ENCODE assay signal across 10 cellular contexts in genomic region chr3:195450731-195451229, GRCh38. TPM values are rescaled to one million over a fixed set of nuclear protein-coding genes. Genes with fewer than 3 reads are reported as not detected.
A peak's percentile ranks its signal among the peaks of the same experiment; 100 is the strongest.
DNase-seq lines count a peak whose midpoint lies in the region; ATAC-seq, FAIRE-seq and TF ChIP-seq lines count a peak whose summit lies in the region.
"Had no signal": no experiment of that assay in that cellular context is flagged by ENCODE, and none has a peak within 500 bp of the region (broad histone marks: within the 10 kb centered on the region; RNA-seq: fewer than 3 reads in every experiment).

No MANE protein-coding gene starts in this region.

- no peaks in the 10 kb centered on the region for H4K20me1 ChIP-seq in HepG2 (ENCODE audit: insufficient read depth, low read length)

- no peak overlapping the region for H3K27ac ChIP-seq in HepG2 (ENCODE audit: extremely low read length, insufficient read depth, low read length)
- H3K27ac ChIP-seq in upper lobe of right lung, result peak overlapping the region; percentile 71

- TF ChIP-seq CTCF in HepG2 (CRISPR knock-in tag; IDR thresholded peaks at IDR 0.05) (no peak), upper lobe of right lung (IDR thresholded peaks at IDR 0.05) (no peak)

- H3K4me2 ChIP-seq in HepG2 (ENCODE audit: low read depth, low read length), result no peak overlapping the region

- no peak for TF ChIP-seq EP300 in HepG2 (IDR thresholded peaks at IDR 0.05; ENCODE audit: low read depth in 2 of 2, low read length in 2 of 2)
- no peak for TF ChIP-seq EP300 in HepG2 (CRISPR knock-in tag; IDR thresholded peaks at IDR 0.05; ENCODE audit: borderline replicate concordance)

- no peaks in the 10 kb centered on the region for H3K79me2 ChIP-seq in HepG2 (ENCODE audit: insufficient read depth, low read length)

- no peaks in the 10 kb centered on the region for H3K27me3 ChIP-seq in adipocyte (replicated peaks; ENCODE audit: control insufficient read depth, insufficient read depth, low read length)
- H3K27me3 ChIP-seq in HepG2 (ENCODE audit: control insufficient read depth in 1 of 2, insufficient read depth in 2 of 2, low read length in 2 of 2), result no peaks in the 10 kb centered on the region; a peak in 1 of 5 replicates
- no peaks in the 10 kb centered on the region for H3K27me3 ChIP-seq in upper lobe of right lung

- intact Hi-C loops in HepG2 (cut with micrococcal nuclease; ENCODE audit: unreplicated experiment) (no loop called here), upper lobe of right lung (cut with DNase I) (no loop called here)

- H3K4me3 ChIP-seq in adipocyte (ENCODE audit: low read length) (peak overlapping the region; percentile 55), HepG2 (replicated peaks in 1 of 3; ENCODE audit: insufficient read depth in 1 of 3, low read depth in 2 of 3, low read length in 3 of 3) (no peak overlapping the region), upper lobe of right lung (no peak overlapping the region)

- peak overlapping the region; percentile 67 for H3K9ac ChIP-seq in adipocyte (ENCODE audit: low read length)
- no peak overlapping the region for H3K9ac ChIP-seq in HepG2 (ENCODE audit: insufficient read depth, low read depth, low read length)

- H3K4me1 ChIP-seq in adipocyte (ENCODE audit: control insufficient read depth, insufficient read depth, low read length) (peaks cover 15% of the 10 kb centered on the region), HepG2 (ENCODE audit: insufficient read depth, low read length) (peaks cover 30% of the 10 kb centered on the region), upper lobe of right lung (peaks cover 12% of the 10 kb centered on the region)

- in situ Hi-C loops in HepG2 (cut with HindIII; ENCODE audit: extremely low pct_ligation_motif_present, low pct_unique_long_range_greater_than_20kb), result no loop called here

- FAIRE-seq in HepG2 (lab: Jason Lieb, UNC), result no peak

- TF ChIP-seq POLR2A in HepG2 (IDR thresholded peaks at IDR 0.05; ENCODE audit: insufficient read depth in 1 of 2, low read depth in 2 of 2, low read length in 2 of 2), result no peak

- ATAC-seq in HepG2 (peak; percentile 35; the same call in 1 of the 3 replicates), upper lobe of right lung (peak; percentile 87), HG03139 (IDR thresholded peaks at IDR 0.05; ENCODE audit: unreplicated experiment) (no peak)

- CTCF ChIA-PET in HepG2 (lab: Yijun Ruan, JAX; ENCODE audit: low intra/inter-chr PET ratio, low total read pairs), result no interaction called here

- H3K36me3 ChIP-seq in adipocyte (ENCODE audit: control insufficient read depth, insufficient read depth, low read length, severe bottlenecking) (no peaks in the 10 kb centered on the region), HepG2 (replicated peaks in 1 of 2; ENCODE audit: control insufficient read depth in 1 of 2, insufficient read depth in 2 of 2, low read length in 2 of 2) (no peaks in the 10 kb centered on the region), upper lobe of right lung (no peaks in the 10 kb centered on the region)

- POLR2A ChIA-PET in HepG2 (lab: Yijun Ruan, JAX), result interaction anchor here (1.2 kb wide), 1 partner anchor 8 kb away, joined by 3 read pairs; the partner anchor contains the start of gene ACAP2

- DNase-seq in SIG-M5 treated with dmso at 0.1 percent for 504 hours (lab: John Stamatoyannopoulos, UW; ENCODE audit: unreplicated experiment), result peak; percentile 78
- no peak for DNase-seq in SIG-M5 (lab: John Stamatoyannopoulos, UW)
- DNase-seq in adipocyte (ENCODE audit: low read depth), result peak; percentile 93
- DNase-seq in HepG2 (ENCODE audit: low spot score), result no peak
- DNase-seq in upper lobe of right lung, result peak; percentile 64
- DNase-seq in activated CD4-positive, alpha-beta T cell treated with anti-CD3 and anti-CD28 coated beads for 4 hours, result no peak
- DNase-seq in iPS-NIHi7 (ENCODE audit: extremely low spot score), result no peak
- DNase-seq: ACHN; activated CD8-positive, alpha-beta memory T cell treated with anti-CD3 and anti-CD28 coated beads, Interleukin-2, amount 50 U/mL, for 48 hours had no signal

- 37% methylated on average over 5 of the region's 5 CpGs for WGBS in HepG2 (ENCODE audit: low lambda C conversion rate)

- H3K9me3 ChIP-seq in adipocyte (ENCODE audit: control insufficient read depth, low read length) (no peaks in the 10 kb centered on the region), HepG2 (ENCODE audit: low read length) (no peaks in the 10 kb centered on the region), upper lobe of right lung (no peaks in the 10 kb centered on the region)

- no TSS peak for BruUV-seq in HepG2 (replicated peaks; lab: Mats Ljungman, UMichigan)

- no peak overlapping the region for H2AFZ ChIP-seq in HepG2 (ENCODE audit: low read length)

- no peak for TF ChIP-seq RAD21 in HepG2 (CRISPR knock-in tag; IDR thresholded peaks at IDR 0.05)

TF ChIP-seq in HepG2, 621 proteins besides CTCF, POLR2A, EP300 and RAD21:
- TF ChIP-seq SAP130 (CRISPR knock-in tag; IDR thresholded peaks at IDR 0.05; ENCODE audit: low read depth) (no peak), RFX1 (IDR thresholded peaks at IDR 0.05) (no peak), ZNF513 (CRISPR knock-in tag; conservative IDR thresholded peaks at IDR 0.05) (no peak), NR2F6 (IDR thresholded peaks at IDR 0.05) (0 out of 2 replicates have a peak, but pooled peaks have one; percentile 14), NR2F6 (CRISPR knock-in tag; IDR thresholded peaks at IDR 0.05) (no peak), TRIM24 (CRISPR knock-in tag; IDR thresholded peaks at IDR 0.05) (no peak), TOE1 (CRISPR knock-in tag; IDR thresholded peaks at IDR 0.05) (no peak), GLI4 (CRISPR knock-in tag; IDR thresholded peaks at IDR 0.05; ENCODE audit: borderline replicate concordance) (no peak)

RNA-seq across cellular contexts. Expression of gene ACAP2, which starts 8.0 kb away (rescaled TPM):
- total RNA-seq in HepG2 (2016; rRNA removed; fragmentation: Illumina TruSeq; extraction: Trizol) (23.9 and 32.2 TPM in 2 replicates), upper lobe of right lung (60.3 TPM)
- 16.0 and 18.9 TPM in 2 replicates for total RNA-seq in HepG2 (2016; cell fraction: cytosol; rRNA removed; fragmentation: Illumina TruSeq; extraction: Trizol; ENCODE audit: low read depth)
- 24.6 and 30.4 TPM in 2 replicates for total RNA-seq in HepG2 (2016; cell fraction: insoluble cytoplasmic fraction; rRNA removed; fragmentation: Illumina TruSeq; extraction: Trizol)
- total RNA-seq in HepG2 (2016; cell fraction: membrane; rRNA removed; fragmentation: Illumina TruSeq; extraction: Trizol), result 7.9 and 10.4 TPM in 2 replicates
- total RNA-seq in HepG2 (2016; cell fraction: nucleus; rRNA removed; fragmentation: Illumina TruSeq; extraction: Trizol), result 35.3 and 35.5 TPM in 2 replicates
- polyA plus RNA-seq in HepG2 (2011; rRNA removed), result 5.6 and 7.3 TPM in 2 replicates
- 3.0 and 3.9 TPM in 2 replicates for polyA plus RNA-seq in HepG2 (2011; cell fraction: cytosol; rRNA removed)
- 6.2 and 7.2 TPM in 2 replicates for polyA plus RNA-seq in HepG2 (2011; cell fraction: nucleus; rRNA removed)
- polyA plus RNA-seq in HepG2 (2012), result 5.6 and 7.2 TPM in 2 replicates
- 0.24 and 0.77 TPM in 2 replicates for polyA plus RNA-seq in HepG2 (2016; cell fraction: cytosol; fragmentation: Illumina TruSeq; extraction: Trizol; ENCODE audit: low read depth)
- 11.5 and 12.3 TPM in 2 replicates for polyA plus RNA-seq in HepG2 (2016; cell fraction: insoluble cytoplasmic fraction; fragmentation: Illumina TruSeq; extraction: Trizol; ENCODE audit: low read depth)
- polyA plus RNA-seq in HepG2 (2016; cell fraction: membrane; fragmentation: Illumina TruSeq; extraction: Trizol; ENCODE audit: low read depth), result 1.3 and 1.7 TPM in 2 replicates
- 15.1 and 15.8 TPM in 2 replicates for polyA plus RNA-seq in HepG2 (2016; cell fraction: nucleus; fragmentation: Illumina TruSeq; extraction: Trizol; ENCODE audit: insufficient read depth, low read depth)
- 9.1 and 33.5 TPM in 2 replicates for polyA minus RNA-seq in HepG2 (2011; rRNA and poly(A)+ RNA removed; ENCODE audit: low replicate concordance)
- polyA minus RNA-seq in HepG2 (2011; cell fraction: cytosol; rRNA and poly(A)+ RNA removed), result 13.4 and 16.1 TPM in 2 replicates
- 47.5 and 52.3 TPM in 2 replicates for polyA minus RNA-seq in HepG2 (2011; cell fraction: nucleus; rRNA and poly(A)+ RNA removed)

Comparison
In these comparisons a context has a peak if more than half of its experiments do, and no peak if none do; other contexts are left out.
1. DNase-seq: peak in SIG-M5 treated with dmso at 0.1 percent for 504 hours (single experiment), adipocyte (single experiment) and upper lobe of right lung (single experiment); none in SIG-M5 (single experiment), HepG2 (single experiment), activated CD4-positive, alpha-beta T cell treated with anti-CD3 and anti-CD28 coated beads for 4 hours (0 of 2) and iPS-NIHi7 (single experiment).